10 cellular contexts compared by ENCODE assay signal in the genomic region with DNA sequence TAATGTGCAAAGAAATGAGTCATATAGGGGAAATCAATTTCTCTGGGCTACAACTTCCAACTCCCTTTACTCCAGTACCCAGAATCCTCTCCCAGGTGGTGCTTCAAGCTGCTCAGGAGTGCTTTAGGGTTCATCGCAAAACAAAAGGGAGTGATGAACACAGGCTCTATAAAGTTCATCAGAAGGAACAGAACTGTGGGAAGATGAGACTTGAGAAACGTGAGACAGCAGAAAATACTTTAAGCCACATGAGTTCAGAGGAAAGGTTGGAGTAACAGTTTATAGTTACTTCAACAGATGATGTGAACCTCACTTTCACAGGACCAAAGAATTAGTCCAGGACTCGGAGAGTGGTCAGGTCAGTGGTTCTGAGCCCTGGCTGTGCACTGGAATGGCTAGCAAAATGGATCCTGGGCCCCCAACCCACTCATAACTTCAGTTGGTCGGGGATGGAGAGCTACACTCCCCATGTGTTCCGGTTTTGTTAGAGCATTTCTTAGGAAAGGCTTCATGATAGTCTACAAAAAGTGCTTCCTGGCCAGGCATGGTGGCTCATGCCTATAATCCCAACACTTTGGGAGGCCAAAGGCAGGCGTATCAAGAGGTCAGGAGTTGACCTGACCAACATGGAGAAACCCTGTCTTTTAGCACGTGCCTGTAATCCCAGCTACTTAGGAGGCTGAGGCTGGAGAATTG. TPM values are rescaled to one million over a fixed set of nuclear protein-coding genes. Genes with fewer than 3 reads are reported as not detected.
DNase-seq lines count a peak whose midpoint lies in the region; ATAC-seq, FAIRE-seq and TF ChIP-seq lines count a peak whose summit lies in the region.
"Had no signal": no experiment of that assay in that cellular context is flagged by ENCODE, and none has a peak within 500 bp of the region (broad histone marks: within the 10 kb centered on the region; RNA-seq: fewer than 3 reads in every experiment).

No MANE protein-coding gene starts in this region.

- H3K36me3 ChIP-seq in astrocyte (ENCODE audit: insufficient read depth, low read length) (peaks cover 61% of the 10 kb centered on the region), sigmoid colon (peaks cover 17 to 78% (median 55%) of the 10 kb centered on the region in 4 donors)

- H3K27ac ChIP-seq in astrocyte (ENCODE audit: low read depth, low read length) (no peak overlapping the region), sigmoid colon (peak overlapping the region in 1 of 4 donors; percentile 97)

- CTCF ChIA-PET in activated naive CD4-positive, alpha-beta T cell treated with anti-CD3 and anti-CD28 coated beads, Interleukin-2, amount 10 ng/mL, durations not matched to agents 7 days and 5 days (lab: Charles Lee) = no interaction called here

- peaks cover 37% of the 10 kb centered on the region for H3K79me2 ChIP-seq in astrocyte (ENCODE audit: insufficient read depth, low read length)

- no peak overlapping the region for H2AFZ ChIP-seq in astrocyte (ENCODE audit: low read depth, low read length)

- intact Hi-C loops in sigmoid colon (cut with DNase I) = no loop called here

- no peak for DNase-seq in activated naive CD4-positive, alpha-beta T cell treated with anti-CD3 and anti-CD28 coated beads, Interleukin-2, amount 10 ng/mL, durations not matched to agents 7 days and 5 days
- DNase-seq in activated naive CD4-positive, alpha-beta T cell treated with Interleukin-2 at 50 U/mL for 16 hours = no peak
- DNase-seq in NCI-H69 (lab: John Stamatoyannopoulos, UW) = peak; percentile 32
- no peak for DNase-seq in astrocyte (ENCODE audit: low read depth)
- no peak for DNase-seq in superior temporal gyrus (ENCODE audit: extremely low spot score)
- DNase-seq in NCI-H510A (lab: John Stamatoyannopoulos, UW) = no peak
- DNase-seq in sigmoid colon = no peak
- DNase-seq: aorta; CD4-positive, alpha-beta memory T cell had no signal

- no peak for FAIRE-seq in astrocyte (lab: Jason Lieb, UNC)

- H3K4me3 ChIP-seq in astrocyte (ENCODE audit: insufficient read depth, low read depth, low read length) = no peak overlapping the region
- H3K4me3 ChIP-seq in sigmoid colon = no peak overlapping the region

- H4K20me1 ChIP-seq in astrocyte (ENCODE audit: insufficient read depth, low read length) = peaks cover 72% of the 10 kb centered on the region

- H3K9me3 ChIP-seq in astrocyte (ENCODE audit: insufficient read depth, low read depth, low read length) = peaks cover 26% of the 10 kb centered on the region
- no peaks in the 10 kb centered on the region for H3K9me3 ChIP-seq in sigmoid colon

- H3K4me2 ChIP-seq in astrocyte (ENCODE audit: low read length) = no peak overlapping the region

- no peak for TF ChIP-seq POLR2A in sigmoid colon (IDR thresholded peaks at IDR 0.05)

- TF ChIP-seq CTCF in astrocyte (IDR thresholded peaks at IDR 0.05; ENCODE audit: insufficient read depth, low read depth, low read length) = no peak
- no peak for TF ChIP-seq CTCF in sigmoid colon (IDR thresholded peaks at IDR 0.05)

- H3K27me3 ChIP-seq in astrocyte (ENCODE audit: insufficient read depth, low read length) (no peaks in the 10 kb centered on the region), sigmoid colon (no peaks in the 10 kb centered on the region)

- H3K9me3 Mint-ChIP-seq in activated naive CD4-positive, alpha-beta T cell treated with anti-CD3 and anti-CD28 coated beads, Interleukin-2, amount 10 ng/mL, durations not matched to agents 7 days and 5 days = peaks cover 33% of the 10 kb centered on the region
- peaks cover 20% of the 10 kb centered on the region for H3K9me3 Mint-ChIP-seq in astrocyte (ENCODE audit: unreplicated experiment)
- H3K9me3 Mint-ChIP-seq in stimulated activated memory B cell treated with anti-CD40 and anti-IgM and Interleukin-4, amounts not matched to agents 10 μg/mL and 1 μg/mL and 100 μg/mL, for 72 hours = peaks cover 10% of the 10 kb centered on the region

- H3K27me3 Mint-ChIP-seq in activated naive CD4-positive, alpha-beta T cell treated with anti-CD3 and anti-CD28 coated beads, Interleukin-2, amount 10 ng/mL, durations not matched to agents 7 days and 5 days = peaks cover 4% of the 10 kb centered on the region
- no peaks in the 10 kb centered on the region for H3K27me3 Mint-ChIP-seq in astrocyte (ENCODE audit: low read depth, unreplicated experiment)
- H3K27me3 Mint-ChIP-seq in stimulated activated memory B cell treated with anti-CD40 and anti-IgM and Interleukin-4, amounts not matched to agents 10 μg/mL and 1 μg/mL and 100 μg/mL, for 72 hours = no peaks in the 10 kb centered on the region
- H3K27me3 Mint-ChIP-seq: CD4-positive, alpha-beta memory T cell had no signal

- peaks cover 39% of the 10 kb centered on the region for H3K4me1 Mint-ChIP-seq in activated naive CD4-positive, alpha-beta T cell treated with anti-CD3 and anti-CD28 coated beads, Interleukin-2, amount 10 ng/mL, durations not matched to agents 7 days and 5 days
- peaks cover 26% of the 10 kb centered on the region for H3K4me1 Mint-ChIP-seq in astrocyte (ENCODE audit: low read depth, unreplicated experiment)
- peaks cover 28% of the 10 kb centered on the region for H3K4me1 Mint-ChIP-seq in stimulated activated memory B cell treated with anti-CD40 and anti-IgM and Interleukin-4, amounts not matched to agents 10 μg/mL and 1 μg/mL and 100 μg/mL, for 72 hours

- no peak for TF ChIP-seq EP300 in sigmoid colon (IDR thresholded peaks at IDR 0.05)

- H3K9ac ChIP-seq in astrocyte (ENCODE audit: low read length) = no peak overlapping the region

- no peak for ATAC-seq in stimulated activated memory B cell treated with anti-CD40 and anti-IgM and Interleukin-4, amounts not matched to agents 10 μg/mL and 1 μg/mL and 100 μg/mL, for 72 hours

- peak overlapping the region; percentile 33 for H3K27ac Mint-ChIP-seq in activated naive CD4-positive, alpha-beta T cell treated with anti-CD3 and anti-CD28 coated beads, Interleukin-2, amount 10 ng/mL, durations not matched to agents 7 days and 5 days
- H3K27ac Mint-ChIP-seq in astrocyte (ENCODE audit: unreplicated experiment) = peak overlapping the region; percentile 98
- peak overlapping the region; percentile 16 for H3K27ac Mint-ChIP-seq in stimulated activated memory B cell treated with anti-CD40 and anti-IgM and Interleukin-4, amounts not matched to agents 10 μg/mL and 1 μg/mL and 100 μg/mL, for 72 hours

- H3K4me1 ChIP-seq in astrocyte (ENCODE audit: insufficient read depth, low read length) (peaks cover 19% of the 10 kb centered on the region), sigmoid colon (peaks cover 0 to 33% (median 29%) of the 10 kb centered on the region in 4 donors)

- 81 to 86% methylated on average over 7 of the region's 7 CpGs for WGBS in sigmoid colon, 2 donors

- H3K36me3 Mint-ChIP-seq in activated naive CD4-positive, alpha-beta T cell treated with anti-CD3 and anti-CD28 coated beads, Interleukin-2, amount 10 ng/mL, durations not matched to agents 7 days and 5 days = peaks cover 88% of the 10 kb centered on the region
- peaks cover 71% of the 10 kb centered on the region for H3K36me3 Mint-ChIP-seq in astrocyte (ENCODE audit: low read depth, unreplicated experiment)
- H3K36me3 Mint-ChIP-seq in stimulated activated memory B cell treated with anti-CD40 and anti-IgM and Interleukin-4, amounts not matched to agents 10 μg/mL and 1 μg/mL and 100 μg/mL, for 72 hours = peaks cover 90% of the 10 kb centered on the region

- no peak overlapping the region for H3K4me3 Mint-ChIP-seq in activated naive CD4-positive, alpha-beta T cell treated with anti-CD3 and anti-CD28 coated beads, Interleukin-2, amount 10 ng/mL, durations not matched to agents 7 days and 5 days
- no peak overlapping the region for H3K4me3 Mint-ChIP-seq in astrocyte (ENCODE audit: unreplicated experiment)
- H3K4me3 Mint-ChIP-seq in stimulated activated memory B cell treated with anti-CD40 and anti-IgM and Interleukin-4, amounts not matched to agents 10 μg/mL and 1 μg/mL and 100 μg/mL, for 72 hours = no peak overlapping the region

RNA-seq across cellular contexts. Expression of a gene that starts 4.3 kb away (rescaled TPM):
- total RNA-seq in astrocyte (1,037 and 1,189 TPM in 2 replicates), sigmoid colon (1,000 to 10,000 TPM; 2,502 to 5,061 (median 3,494) TPM)
- polyA plus RNA-seq in sigmoid colon = 1,000 to 10,000 TPM; 2,492 to 4,552 (median 2,965) TPM

RNA-seq across cellular contexts. Expression of a gene that starts 4.4 kb away (rescaled TPM):
- total RNA-seq in astrocyte = 18.7 and 22.2 TPM in 2 replicates
- 10 to 100 TPM; 17.9 to 54.0 (median 30.2) TPM for total RNA-seq in sigmoid colon
- 10 to 100 TPM in 1 of 3 donors, 1 to 10 TPM in 2; 6.9 to 17.4 (median 7.2) TPM for polyA plus RNA-seq in sigmoid colon

RNA-seq across cellular contexts. Expression of a gene that starts 22.7 kb away (rescaled TPM):
- total RNA-seq in astrocyte = 10.5 and 11.5 TPM in 2 replicates
- total RNA-seq in sigmoid colon = 10 to 100 TPM; 10.9 to 14.6 (median 13.9) TPM
- polyA plus RNA-seq in sigmoid colon = 1 to 10 TPM in 2 of 3 donors, under 1 TPM in 1; 0.60 to 3.5 (median 2.3) TPM

RNA-seq across cellular contexts. Expression of a gene that starts 49.9 kb away (rescaled TPM):
- total RNA-seq in astrocyte (16.5 and 18.8 TPM in 2 replicates), sigmoid colon (10 to 100 TPM; 45.1 to 68.7 (median 64.4) TPM)
- polyA plus RNA-seq in sigmoid colon = 10 to 100 TPM in 2 of 3 donors, 1 to 10 TPM in 1; 7.2 to 19.3 (median 11.8) TPM

Comparison
In these comparisons a context has a peak if more than half of its experiments do, and no peak if none do; other contexts are left out.
1. H3K27ac Mint-ChIP-seq: peak in every context shown above with its lines; median percentile 98 in astrocyte; 33 in activated naive CD4-positive, alpha-beta T cell treated with anti-CD3 and anti-CD28 coated beads, Interleukin-2, amount 10 ng/mL, durations not matched to agents 7 days and 5 days; 16 in stimulated activated memory B cell treated with anti-CD40 and anti-IgM and Interleukin-4, amounts not matched to agents 10 μg/mL and 1 μg/mL and 100 μg/mL, for 72 hours.